14 cellular contexts compared by ENCODE assay signal in genomic region chrX:83416273-83416672, GRCh38.
DNase-seq lines count a peak whose midpoint lies in the region; ATAC-seq, FAIRE-seq and TF ChIP-seq lines count a peak whose summit lies in the region.
"Had no signal": no experiment of that assay in that cellular context is flagged by ENCODE, and none has a peak within 500 bp of the region (broad histone marks: within the 10 kb centered on the region; RNA-seq: fewer than 3 reads in every experiment).

No MANE protein-coding gene starts in this region.

- H3K9me2 ChIP-seq in PC-9 (ENCODE audit: insufficient read depth): no peaks in the 10 kb centered on the region

- CTCF ChIA-PET in PC-9 (lab: Charles Lee): no interaction called here

- H3K4me2 ChIP-seq in PC-9: no peak overlapping the region

- H3F3A ChIP-seq in PC-9 (ENCODE audit: insufficient read depth, low read depth): no peaks in the 10 kb centered on the region

- H3K36me3 ChIP-seq in H7 (replicated peaks; ENCODE audit: control insufficient read depth, insufficient read depth, low read length): no peaks in the 10 kb centered on the region
- no peaks in the 10 kb centered on the region for H3K36me3 ChIP-seq in PC-9 (ENCODE audit: low read depth)
- H3K36me3 ChIP-seq in stomach: no peaks in the 10 kb centered on the region

- intact Hi-C loops in PC-9 (cut with micrococcal nuclease; ENCODE audit: unreplicated experiment) (no loop called here), stomach (cut with DNase I; ENCODE audit: low total_unique reads) (no loop called here)

- no peak for TF ChIP-seq POLR2A in stomach (IDR thresholded peaks at IDR 0.05)

- POLR2A ChIA-PET in PC-9 (lab: Charles Lee; ENCODE audit: unreplicated experiment): no interaction called here

- H3K27me3 ChIP-seq in H7 (ENCODE audit: control insufficient read depth, insufficient read depth, low read length) (no peaks in the 10 kb centered on the region), PC-9 (ENCODE audit: insufficient read depth, low read depth) (no peaks in the 10 kb centered on the region), stomach (no peaks in the 10 kb centered on the region)

- no peak for TF ChIP-seq EP300 in stomach (IDR thresholded peaks at IDR 0.05)

- no peak overlapping the region for H2AFZ ChIP-seq in PC-9

- 25 to 50% (median 41%) methylated on average over 2 of the region's 2 CpGs for WGBS in stomach, 5 donors

- no peak for TF ChIP-seq CTCF in D721Med (IDR thresholded peaks at IDR 0.05; ENCODE audit: insufficient read depth, missing control alignments)
- TF ChIP-seq CTCF in PC-9 (conservative IDR thresholded peaks at IDR 0.05): peak; percentile 36; the same call in 1 of the 2 replicates
- TF ChIP-seq CTCF in stomach (IDR thresholded peaks at IDR 0.05): peak in 1 of 7 experiments; percentile 8

- H3K4me1 ChIP-seq in PC-9 (replicated peaks; ENCODE audit: insufficient read depth): no peaks in the 10 kb centered on the region
- H3K4me1 ChIP-seq in stomach: no peaks in the 10 kb centered on the region
- H3K4me1 ChIP-seq: Caco-2 had no signal

- BruUV-seq in PC-9 (replicated peaks; lab: Mats Ljungman, UMichigan): no TSS peak

- H3K79me2 ChIP-seq in PC-9 (ENCODE audit: low read depth): no peaks in the 10 kb centered on the region

- ATAC-seq in HG02840 (IDR thresholded peaks at IDR 0.05; ENCODE audit: low FRiP score, unreplicated experiment): no peak

- H3K27ac ChIP-seq in PC-9 (no peak overlapping the region), stomach (no peak overlapping the region)

- H3K4me3 ChIP-seq in H7 (ENCODE audit: insufficient read depth, low read depth, low read length) (no peak overlapping the region), PC-9 (no peak overlapping the region), stomach (no peak overlapping the region)

- H3K9me3 ChIP-seq in PC-9 (ENCODE audit: insufficient read depth, low read depth) (no peaks in the 10 kb centered on the region), stomach (no peaks in the 10 kb centered on the region)
- H3K9me3 ChIP-seq: Caco-2 had no signal

- no peaks in the 10 kb centered on the region for H4K20me1 ChIP-seq in PC-9 (ENCODE audit: insufficient read depth)

- peak; percentile 90 for FAIRE-seq in D721Med (lab: Jason Lieb, UNC)
- FAIRE-seq: H54 had no signal

- no peak for DNase-seq in D721Med (ENCODE audit: insufficient read length, low spot score)
- peak; percentile 5 for DNase-seq in H7
- no peak for DNase-seq in PC-9
- peak; percentile 1 for DNase-seq in inferior parietal cortex (ENCODE audit: extremely low spot score)
- no peak for DNase-seq in activated CD4-positive, alpha-beta T cell treated with anti-CD3 and anti-CD28 coated beads for 1 hour
- no peak for DNase-seq in cortex of kidney (lab: John Stamatoyannopoulos, UW)
- no peak for DNase-seq in stomach
- DNase-seq: Caco-2; caudate nucleus; NCI-H2171; stimulated activated naive B cell treated with anti-CD40 and anti-IgM and Interleukin-4, amounts not matched to agents 10 μg/mL and 1 μg/mL and 100 μg/mL, for 72 hours; T-helper 2 cell had no signal

Comparison
In these comparisons a context has a peak if more than half of its experiments do, and no peak if none do; other contexts are left out.
1. DNase-seq: peak in H7 (single experiment) and inferior parietal cortex (single experiment); none in D721Med (single experiment), PC-9 (0 of 2), activated CD4-positive, alpha-beta T cell treated with anti-CD3 and anti-CD28 coated beads for 1 hour (single experiment), cortex of kidney (single experiment) and stomach (single experiment).